In genomic region chr1:33370286-33370685, GRCh38 we compare ENCODE assay signal across 20 cellular contexts. TPM values are rescaled to one million over a fixed set of nuclear protein-coding genes. Genes with fewer than 3 reads are reported as not detected.
DNase-seq lines count a peak whose midpoint lies in the region; TF ChIP-seq lines count a peak whose summit lies in the region.
"Had no signal": no experiment of that assay in that cellular context is flagged by ENCODE, and none has a peak within 500 bp of the region (broad histone marks: within the 10 kb centered on the region; RNA-seq: fewer than 3 reads in every experiment).

No MANE protein-coding gene starts in this region.

- no peak overlapping the region for H3K27ac Mint-ChIP-seq in activated CD4-positive, alpha-beta T cell treated with anti-CD3 and anti-CD28 coated beads, Interleukin-2, amount 10 ng/mL, durations not matched to agents 7 days and 5 days
- H3K27ac Mint-ChIP-seq: activated CD8-positive, alpha-beta T cell treated with anti-CD3 and anti-CD28 coated beads for 36 hours; activated naive CD8-positive, alpha-beta T cell treated with anti-CD3 and anti-CD28 coated beads, Interleukin-2, amount 50 U/mL, for 24 hours; activated T-helper 1 cell treated with anti-CD3 and anti-CD28 coated beads, Interleukin-12 subunit alpha, Interleukin-12 subunit beta, Interleukin-2, Interleukin-4 antibody, amounts not matched to agents 30 ng/mL and 10 ng/mL and 1 ng/mL, durations not matched to agents 14 hours and 24 hours and 36 hours had no signal

- peaks cover 2% of the 10 kb centered on the region for H3K4me1 Mint-ChIP-seq in activated CD4-positive, alpha-beta T cell treated with anti-CD3 and anti-CD28 coated beads, Interleukin-2, amount 10 ng/mL, durations not matched to agents 7 days and 5 days

- no peaks in the 10 kb centered on the region for H3K27me3 Mint-ChIP-seq in activated CD4-positive, alpha-beta T cell treated with anti-CD3 and anti-CD28 coated beads, Interleukin-2, amount 10 ng/mL, durations not matched to agents 7 days and 5 days
- H3K27me3 Mint-ChIP-seq: activated CD8-positive, alpha-beta T cell treated with anti-CD3 and anti-CD28 coated beads for 36 hours had no signal

- TF ChIP-seq CTCF in BJ (IDR thresholded peaks at IDR 0.05; ENCODE audit: insufficient read depth, low read depth, low read length) (0 out of 2 replicates have a peak, but pooled peaks have one; percentile 6), choroid plexus epithelial cell (conservative IDR thresholded peaks at IDR 0.05; ENCODE audit: low read depth, low read length) (peak; percentile 14), left ventricle myocardium inferior (IDR thresholded peaks at IDR 0.05; ENCODE audit: borderline replicate concordance) (no peak)

- no peaks in the 10 kb centered on the region for H3K27me3 ChIP-seq in BJ (ENCODE audit: control insufficient read depth, insufficient read depth, low read length)
- H3K27me3 ChIP-seq in left ventricle myocardium inferior (ENCODE audit: low read depth): no peaks in the 10 kb centered on the region
- H3K27me3 ChIP-seq: hepatocyte, right lobe of liver had no signal

- intact Hi-C loops in left ventricle myocardium inferior (cut with micrococcal nuclease): loop anchor here (10.0 kb wide), 1 partner anchor 85 kb away; no protein-coding TSS in a partner anchor

- DNase-seq in BJ (ENCODE audit: low read depth) (peak; percentile 47), NCI-H2171 (lab: John Stamatoyannopoulos, UW) (peak; percentile 18), choroid plexus epithelial cell (ENCODE audit: low read depth) (peak; percentile 84), left ventricle myocardium inferior (peak; percentile 60), NCI-H146 (lab: John Stamatoyannopoulos, UW) (no peak), iPS-NIHi11 (ENCODE audit: low spot score) (no peak), NCI-H345 (lab: John Stamatoyannopoulos, UW) (no peak)
- no peak for DNase-seq in activated CD4-positive, alpha-beta T cell treated with anti-CD3 and anti-CD28 coated beads, Interleukin-2, amount 10 ng/mL, durations not matched to agents 7 days and 5 days
- DNase-seq: ACHN; activated CD8-positive, alpha-beta T cell treated with anti-CD3 and anti-CD28 coated beads for 36 hours; activated naive CD8-positive, alpha-beta T cell treated with anti-CD3 and anti-CD28 coated beads, Interleukin-2, amount 50 U/mL, for 24 hours; NCI-H2081 treated with DMSO at 0.1 percent for 48 hours; NCI-H774; occipital lobe; right lobe of liver; stimulated activated CD4-positive, alpha-beta T cell treated with anti-CD3 and anti-CD28 coated beads, Interleukin-1b, Interleukin-23, amount 100 ng/mL, for 48 hours; SW 1271 had no signal

- H3K4me3 ChIP-seq in BJ (ENCODE audit: low read depth, low read length) (no peak overlapping the region), choroid plexus epithelial cell (ENCODE audit: low read depth, low read length) (no peak overlapping the region), left ventricle myocardium inferior (no peak overlapping the region)
- H3K4me3 ChIP-seq: HAP-1, hepatocyte, right lobe of liver had no signal

- H3K27ac ChIP-seq in left ventricle myocardium inferior (replicated peaks): peak overlapping the region; percentile 69
- H3K27ac ChIP-seq: hepatocyte, right lobe of liver had no signal

- H3K4me1 ChIP-seq in left ventricle myocardium inferior: peaks cover 68% of the 10 kb centered on the region
- H3K4me1 ChIP-seq: HAP-1, right lobe of liver had no signal

- CTCF ChIA-PET in BJ (lab: Yijun Ruan, JAX): interaction anchor here (0.6 to 19.9 kb wide), 11 partner anchors 20 to 275 kb away, joined by 3 to 203 read pairs (median 7); partner anchors contain the start of gene ZSCAN20
- CTCF ChIA-PET in activated CD4-positive, alpha-beta T cell treated with anti-CD3 and anti-CD28 coated beads, Interleukin-2, amount 10 ng/mL, durations not matched to agents 7 days and 5 days (lab: Charles Lee): interaction anchor here (0.6 to 2.1 kb wide), 4 partner anchors 28 to 440 kb away, joined by 3 to 5 read pairs (median 4); no protein-coding TSS in a partner anchor

- H3K36me3 ChIP-seq in BJ (ENCODE audit: control insufficient read depth, insufficient read depth, low read length) (peaks cover 14% of the 10 kb centered on the region), left ventricle myocardium inferior (peaks cover 16% of the 10 kb centered on the region)
- H3K36me3 ChIP-seq: HAP-1, right lobe of liver had no signal

- no peaks in the 10 kb centered on the region for H3K9me3 ChIP-seq in left ventricle myocardium inferior (replicated peaks)
- H3K9me3 ChIP-seq: HAP-1, right lobe of liver had no signal

- no peaks in the 10 kb centered on the region for H3K9me3 Mint-ChIP-seq in activated CD4-positive, alpha-beta T cell treated with anti-CD3 and anti-CD28 coated beads, Interleukin-2, amount 10 ng/mL, durations not matched to agents 7 days and 5 days
- H3K9me3 Mint-ChIP-seq: activated CD8-positive, alpha-beta T cell treated with anti-CD3 and anti-CD28 coated beads for 36 hours; activated naive CD8-positive, alpha-beta T cell treated with anti-CD3 and anti-CD28 coated beads, Interleukin-2, amount 50 U/mL, for 24 hours; activated T-helper 1 cell treated with anti-CD3 and anti-CD28 coated beads, Interleukin-12 subunit alpha, Interleukin-12 subunit beta, Interleukin-2, Interleukin-4 antibody, amounts not matched to agents 30 ng/mL and 10 ng/mL and 1 ng/mL, durations not matched to agents 14 hours and 24 hours and 36 hours had no signal

- H3K36me3 Mint-ChIP-seq in activated CD4-positive, alpha-beta T cell treated with anti-CD3 and anti-CD28 coated beads, Interleukin-2, amount 10 ng/mL, durations not matched to agents 7 days and 5 days (ENCODE audit: low read depth): no peaks in the 10 kb centered on the region

- POLR2A ChIA-PET in BJ (lab: Charles Lee): no interaction called here
- POLR2A ChIA-PET in activated CD4-positive, alpha-beta T cell treated with anti-CD3 and anti-CD28 coated beads, Interleukin-2, amount 10 ng/mL, durations not matched to agents 7 days and 5 days (lab: Charles Lee): no interaction called here

- H3K4me3 Mint-ChIP-seq in activated CD4-positive, alpha-beta T cell treated with anti-CD3 and anti-CD28 coated beads, Interleukin-2, amount 10 ng/mL, durations not matched to agents 7 days and 5 days: no peak overlapping the region
- H3K4me3 Mint-ChIP-seq: activated CD8-positive, alpha-beta T cell treated with anti-CD3 and anti-CD28 coated beads for 36 hours; activated naive CD8-positive, alpha-beta T cell treated with anti-CD3 and anti-CD28 coated beads, Interleukin-2, amount 50 U/mL, for 24 hours; activated T-helper 1 cell treated with anti-CD3 and anti-CD28 coated beads, Interleukin-12 subunit alpha, Interleukin-12 subunit beta, Interleukin-2, Interleukin-4 antibody, amounts not matched to agents 30 ng/mL and 10 ng/mL and 1 ng/mL, durations not matched to agents 14 hours and 24 hours and 36 hours had no signal

RNA-seq across cellular contexts. Expression of gene A3GALT2, which starts 49.4 kb away (rescaled TPM):
- not detected in 2 replicates for polyA plus RNA-seq in BJ (2011; rRNA removed)
- not detected in 2 replicates for polyA minus RNA-seq in BJ (2011; rRNA and poly(A)+ RNA removed)
- not detected for total RNA-seq in left ventricle myocardium inferior
- not detected for total RNA-seq in activated CD4-positive, alpha-beta T cell treated with anti-CD3 and anti-CD28 coated beads, Interleukin-2, amount 10 ng/mL, durations not matched to agents 7 days and 5 days
- total RNA-seq: activated CD8-positive, alpha-beta T cell treated with anti-CD3 and anti-CD28 coated beads for 36 hours; activated T-helper 1 cell treated with anti-CD3 and anti-CD28 coated beads, Interleukin-12 subunit alpha, Interleukin-12 subunit beta, Interleukin-2, Interleukin-4 antibody, amounts not matched to agents 30 ng/mL and 10 ng/mL and 1 ng/mL, durations not matched to agents 14 hours and 24 hours and 36 hours; hepatocyte; occipital lobe; right lobe of liver had no signal
- polyA plus RNA-seq: hepatocyte had no signal

Comparison
In these comparisons a context has a peak if more than half of its experiments do, and no peak if none do; other contexts are left out.
1. DNase-seq: peak in BJ (single experiment), NCI-H2171 (single experiment), choroid plexus epithelial cell (single experiment) and left ventricle myocardium inferior (single experiment); none in NCI-H146 (single experiment), activated CD4-positive, alpha-beta T cell treated with anti-CD3 and anti-CD28 coated beads, Interleukin-2, amount 10 ng/mL, durations not matched to agents 7 days and 5 days (single experiment), iPS-NIHi11 (single experiment) and NCI-H345 (single experiment).